22 cellular contexts compared by ENCODE assay signal in genomic region chr1:48036693-48037386, GRCh38. TPM values are rescaled to one million over a fixed set of nuclear protein-coding genes. Genes with fewer than 3 reads are reported as not detected.
A peak's percentile ranks its signal among the peaks of the same experiment; 100 is the strongest.
DNase-seq lines count a peak whose midpoint lies in the region; FAIRE-seq and TF ChIP-seq lines count a peak whose summit lies in the region.
"Had no signal": no experiment of that assay in that cellular context is flagged by ENCODE, and none has a peak within 500 bp of the region (broad histone marks: within the 10 kb centered on the region; RNA-seq: fewer than 3 reads in every experiment).

No MANE protein-coding gene starts in this region.

- no peaks in the 10 kb centered on the region for H3K27me3 ChIP-seq in kidney epithelial cell (ENCODE audit: control insufficient read depth, insufficient read depth, low read length)
- H3K27me3 ChIP-seq in SK-N-SH (ENCODE audit: insufficient read depth) = no peaks in the 10 kb centered on the region
- H3K27me3 ChIP-seq: ovary, tibial nerve had no signal

- WGBS in SK-N-SH (ENCODE audit: low lambda C conversion rate) = 16% methylated on average over 4 of the region's 4 CpGs

- H3K4me3 Mint-ChIP-seq in osteocyte (ENCODE audit: unreplicated experiment) = no peak overlapping the region
- H3K4me3 Mint-ChIP-seq: activated B cell treated with CpG ODN at 0.5 μM for 24 hours; CD4-positive, CD25-positive, alpha-beta regulatory T cell; T-helper 1 cell treated with Interleukin-12 subunit alpha and Interleukin-12 subunit beta and Interleukin-4 antibody, amounts not matched to agents 30 μg/mL and 1 μg/mL, for 36 hours had no signal

- TF ChIP-seq RAD21 in SK-N-SH (IDR thresholded peaks at IDR 0.05; ENCODE audit: low read length) = no peak

- H2AFZ ChIP-seq in SK-N-SH (ENCODE audit: low read depth) = no peak overlapping the region

- peaks cover 16% of the 10 kb centered on the region for H3K27me3 Mint-ChIP-seq in osteocyte (ENCODE audit: unreplicated experiment)
- H3K27me3 Mint-ChIP-seq: CD4-positive, CD25-positive, alpha-beta regulatory T cell had no signal

- DNase-seq in DMS79 treated with DMSO at 0.1 percent for 48 hours (lab: John Stamatoyannopoulos, UW) (peak; percentile 17), DMS79 (lab: John Stamatoyannopoulos, UW) (no peak), astrocyte of the spinal cord (ENCODE audit: low read depth, low spot score) (peak; percentile 20), kidney epithelial cell (ENCODE audit: low read depth) (peak; percentile 97), urothelium cell line (ENCODE audit: low spot score) (peak; percentile 59), osteocyte (ENCODE audit: extremely low spot score, unreplicated experiment) (no peak), NCI-H774 (lab: John Stamatoyannopoulos, UW) (no peak), SK-N-SH (no peak)
- DNase-seq: activated B cell treated with CpG ODN at 0.5 μM for 24 hours; amniotic stem cell; CD4-positive, CD25-positive, alpha-beta regulatory T cell; DND-41; heart right ventricle; ovary; Right ventricle myocardium superior had no signal

- CTCF ChIA-PET in SK-N-SH (lab: Yijun Ruan, JAX) = interaction anchor here (2.0 kb wide), 1 partner anchor 24 kb away, joined by 5 read pairs; no protein-coding TSS in a partner anchor

- H3K27ac Mint-ChIP-seq in osteocyte (ENCODE audit: unreplicated experiment) = no peak overlapping the region
- H3K27ac Mint-ChIP-seq: activated B cell treated with CpG ODN at 0.5 μM for 24 hours; CD4-positive, CD25-positive, alpha-beta regulatory T cell; T-helper 1 cell treated with Interleukin-12 subunit alpha and Interleukin-12 subunit beta and Interleukin-4 antibody, amounts not matched to agents 30 μg/mL and 1 μg/mL, for 36 hours had no signal

- H3K4me1 ChIP-seq in SK-N-SH (ENCODE audit: control insufficient read depth in 1 of 2, insufficient read depth in 2 of 2, low read depth in 1 of 2, low read length in 1 of 2) = peaks cover 0 to 2% of the 10 kb centered on the region in 2 experiments; a peak in 1 of 4 replicates

- TF ChIP-seq CTCF in astrocyte of the spinal cord (IDR thresholded peaks at IDR 0.05; ENCODE audit: low read depth, low read length) (no peak), kidney epithelial cell (IDR thresholded peaks at IDR 0.05; ENCODE audit: insufficient read depth, low read length, poor library complexity, severe bottlenecking) (no peak), osteocyte (IDR thresholded peaks at IDR 0.05) (no peak), SK-N-SH (IDR thresholded peaks at IDR 0.05) (no peak)

- H3F3A ChIP-seq in SK-N-SH (replicated peaks; ENCODE audit: insufficient read depth) = no peaks in the 10 kb centered on the region

- no peak overlapping the region for H3K4me2 ChIP-seq in SK-N-SH
- H3K4me2 ChIP-seq: KMS-11 had no signal

- POLR2A ChIA-PET in SK-N-SH (lab: Yijun Ruan, JAX) = no interaction called here

- no peaks in the 10 kb centered on the region for H3K79me2 ChIP-seq in SK-N-SH (ENCODE audit: insufficient read depth)

- in situ Hi-C loops in astrocyte of the spinal cord (cut with HindIII; ENCODE audit: low sequenced_read_pairs) = no loop called here

- H3K27ac ChIP-seq in SK-N-SH (ENCODE audit: low read depth in 2 of 2, low read length in 1 of 2) = no peak overlapping the region
- H3K27ac ChIP-seq: 22Rv1, heart right ventricle, KMS-11, ovary, skin epidermis, tibial nerve had no signal

- no peaks in the 10 kb centered on the region for H3K9me3 ChIP-seq in SK-N-SH
- H3K9me3 ChIP-seq: heart right ventricle, ovary, tibial nerve had no signal

- no peak overlapping the region for H3K4me3 ChIP-seq in astrocyte of the spinal cord (ENCODE audit: low read depth, low read length)
- H3K4me3 ChIP-seq in kidney epithelial cell (ENCODE audit: low read depth, low read length) = no peak overlapping the region
- no peak overlapping the region for H3K4me3 ChIP-seq in SK-N-SH (ENCODE audit: low read depth in 2 of 2, low read length in 1 of 2)
- H3K4me3 ChIP-seq: heart right ventricle, ovary, skin epidermis, tibial nerve had no signal

- H3K36me3 ChIP-seq in kidney epithelial cell (ENCODE audit: control insufficient read depth, insufficient read depth, low read length) (no peaks in the 10 kb centered on the region), SK-N-SH (replicated peaks in 1 of 2; ENCODE audit: control insufficient read depth in 1 of 2, insufficient read depth in 2 of 2, low read length in 1 of 2) (no peaks in the 10 kb centered on the region)
- H3K36me3 ChIP-seq: heart right ventricle, ovary, tibial nerve had no signal

- no peak for FAIRE-seq in urothelium cell line (lab: Jason Lieb, UNC)
- FAIRE-seq: colon, keratinocyte had no signal

- H3K9me3 Mint-ChIP-seq in osteocyte (ENCODE audit: unreplicated experiment) = no peaks in the 10 kb centered on the region
- H3K9me3 Mint-ChIP-seq: activated B cell treated with CpG ODN at 0.5 μM for 24 hours; CD4-positive, CD25-positive, alpha-beta regulatory T cell; T-helper 1 cell treated with Interleukin-12 subunit alpha and Interleukin-12 subunit beta and Interleukin-4 antibody, amounts not matched to agents 30 μg/mL and 1 μg/mL, for 36 hours had no signal

- no peaks in the 10 kb centered on the region for H3K9me2 ChIP-seq in SK-N-SH

- no peaks in the 10 kb centered on the region for H4K20me1 ChIP-seq in SK-N-SH (ENCODE audit: insufficient read depth)

- TF ChIP-seq EP300 in SK-N-SH (IDR thresholded peaks at IDR 0.05; ENCODE audit: borderline replicate concordance in 1 of 2, low read depth in 1 of 2, low read length in 1 of 2) = no peak

- H3K4me1 Mint-ChIP-seq in osteocyte (ENCODE audit: unreplicated experiment) = peaks cover 12% of the 10 kb centered on the region
- H3K4me1 Mint-ChIP-seq: activated B cell treated with CpG ODN at 0.5 μM for 24 hours; CD4-positive, CD25-positive, alpha-beta regulatory T cell had no signal

- no peaks in the 10 kb centered on the region for H3K36me3 Mint-ChIP-seq in osteocyte (ENCODE audit: unreplicated experiment)
- H3K36me3 Mint-ChIP-seq: CD4-positive, CD25-positive, alpha-beta regulatory T cell had no signal

- no peak overlapping the region for H3K9ac ChIP-seq in SK-N-SH
- H3K9ac ChIP-seq: KMS-11 had no signal

TF ChIP-seq in SK-N-SH, 30 proteins besides CTCF, POLR2A, EP300 and RAD21 (continues in another document):
- TF ChIP-seq MEF2A (IDR thresholded peaks at IDR 0.05; ENCODE audit: borderline replicate concordance, low read depth) (no peak), RFX5 (IDR thresholded peaks at IDR 0.05; ENCODE audit: low read length) (no peak), YY1 (IDR thresholded peaks at IDR 0.05; ENCODE audit: low read depth) (no peak), ELF1 (IDR thresholded peaks at IDR 0.05) (no peak), FOXJ3 (CRISPR knock-in tag; IDR thresholded peaks at IDR 0.05) (no peak), TAF1 (IDR thresholded peaks at IDR 0.05; ENCODE audit: borderline replicate concordance, low read depth, low read length) (no peak), RXRA (IDR thresholded peaks at IDR 0.05; ENCODE audit: borderline replicate concordance, low read depth) (no peak), FOSL2 (IDR thresholded peaks at IDR 0.05; ENCODE audit: borderline replicate concordance, low read depth) (no peak), GATA2 (CRISPR knock-in tag; IDR thresholded peaks at IDR 0.05) (no peak), FOXM1 (IDR thresholded peaks at IDR 0.05; ENCODE audit: low read depth) (no peak), MXI1 (IDR thresholded peaks at IDR 0.05; ENCODE audit: low read depth, low read length) (no peak), RCOR1 (IDR thresholded peaks at IDR 0.05; ENCODE audit: low read length) (no peak), SMC3 (IDR thresholded peaks at IDR 0.05; ENCODE audit: low read depth, low read length) (no peak)
- TF ChIP-seq, protein P1, sequence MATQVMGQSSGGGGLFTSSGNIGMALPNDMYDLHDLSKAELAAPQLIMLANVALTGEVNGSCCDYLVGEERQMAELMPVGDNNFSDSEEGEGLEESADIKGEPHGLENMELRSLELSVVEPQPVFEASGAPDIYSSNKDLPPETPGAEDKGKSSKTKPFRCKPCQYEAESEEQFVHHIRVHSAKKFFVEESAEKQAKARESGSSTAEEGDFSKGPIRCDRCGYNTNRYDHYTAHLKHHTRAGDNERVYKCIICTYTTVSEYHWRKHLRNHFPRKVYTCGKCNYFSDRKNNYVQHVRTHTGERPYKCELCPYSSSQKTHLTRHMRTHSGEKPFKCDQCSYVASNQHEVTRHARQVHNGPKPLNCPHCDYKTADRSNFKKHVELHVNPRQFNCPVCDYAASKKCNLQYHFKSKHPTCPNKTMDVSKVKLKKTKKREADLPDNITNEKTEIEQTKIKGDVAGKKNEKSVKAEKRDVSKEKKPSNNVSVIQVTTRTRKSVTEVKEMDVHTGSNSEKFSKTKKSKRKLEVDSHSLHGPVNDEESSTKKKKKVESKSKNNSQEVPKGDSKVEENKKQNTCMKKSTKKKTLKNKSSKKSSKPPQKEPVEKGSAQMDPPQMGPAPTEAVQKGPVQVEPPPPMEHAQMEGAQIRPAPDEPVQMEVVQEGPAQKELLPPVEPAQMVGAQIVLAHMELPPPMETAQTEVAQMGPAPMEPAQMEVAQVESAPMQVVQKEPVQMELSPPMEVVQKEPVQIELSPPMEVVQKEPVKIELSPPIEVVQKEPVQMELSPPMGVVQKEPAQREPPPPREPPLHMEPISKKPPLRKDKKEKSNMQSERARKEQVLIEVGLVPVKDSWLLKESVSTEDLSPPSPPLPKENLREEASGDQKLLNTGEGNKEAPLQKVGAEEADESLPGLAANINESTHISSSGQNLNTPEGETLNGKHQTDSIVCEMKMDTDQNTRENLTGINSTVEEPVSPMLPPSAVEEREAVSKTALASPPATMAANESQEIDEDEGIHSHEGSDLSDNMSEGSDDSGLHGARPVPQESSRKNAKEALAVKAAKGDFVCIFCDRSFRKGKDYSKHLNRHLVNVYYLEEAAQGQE (IDR thresholded peaks at IDR 0.05; ENCODE audit: low read depth, low read length) = no peak
- TF ChIP-seq, protein P2, sequence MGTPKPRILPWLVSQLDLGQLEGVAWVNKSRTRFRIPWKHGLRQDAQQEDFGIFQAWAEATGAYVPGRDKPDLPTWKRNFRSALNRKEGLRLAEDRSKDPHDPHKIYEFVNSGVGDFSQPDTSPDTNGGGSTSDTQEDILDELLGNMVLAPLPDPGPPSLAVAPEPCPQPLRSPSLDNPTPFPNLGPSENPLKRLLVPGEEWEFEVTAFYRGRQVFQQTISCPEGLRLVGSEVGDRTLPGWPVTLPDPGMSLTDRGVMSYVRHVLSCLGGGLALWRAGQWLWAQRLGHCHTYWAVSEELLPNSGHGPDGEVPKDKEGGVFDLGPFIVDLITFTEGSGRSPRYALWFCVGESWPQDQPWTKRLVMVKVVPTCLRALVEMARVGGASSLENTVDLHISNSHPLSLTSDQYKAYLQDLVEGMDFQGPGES (IDR thresholded peaks at IDR 0.05; ENCODE audit: low read depth, low read length) = no peak

RNA-seq across cellular contexts. Expression of gene TRABD2B, which starts 39.7 kb away (rescaled TPM):
- total RNA-seq in kidney epithelial cell (0.92 and 1.2 TPM in 2 replicates), osteocyte (not detected in 2 replicates)
- 0.02 and 0.03 TPM in 2 replicates for polyA plus RNA-seq in SK-N-SH (2012; rRNA removed)
- 0.01 and 0.04 TPM in 2 replicates for polyA plus RNA-seq in SK-N-SH (2012; cell fraction: cytosol; rRNA removed)
- 0.12 and 0.20 TPM in 2 replicates for polyA plus RNA-seq in SK-N-SH (2012; cell fraction: nucleus; rRNA removed)
- total RNA-seq: activated B cell treated with CpG ODN at 0.5 μM for 24 hours; CD4-positive, CD25-positive, alpha-beta regulatory T cell had no signal
- polyA plus RNA-seq: CD4-positive, CD25-positive, alpha-beta regulatory T cell had no signal

Comparison
In these comparisons a context has a peak if more than half of its experiments do, and no peak if none do; other contexts are left out.
1. DNase-seq: peak in DMS79 treated with DMSO at 0.1 percent for 48 hours (single experiment), astrocyte of the spinal cord (single experiment), kidney epithelial cell (single experiment) and urothelium cell line (single experiment); none in DMS79 (single experiment), osteocyte (single experiment), NCI-H774 (single experiment) and SK-N-SH (single experiment).